26 cellular contexts compared by ENCODE assay signal in genomic region chr9:106707722-106708121, GRCh38.
A peak's percentile ranks its signal among the peaks of the same experiment; 100 is the strongest.
DNase-seq lines count a peak whose midpoint lies in the region; ATAC-seq lines count a peak whose summit lies in the region.
"Had no signal": no experiment of that assay in that cellular context is flagged by ENCODE, and none has a peak within 500 bp of the region (broad histone marks: within the 10 kb centered on the region; RNA-seq: fewer than 3 reads in every experiment).

No MANE protein-coding gene starts in this region.

- DNase-seq in Right ventricle myocardium inferior (ENCODE audit: missing footprints) (no peak), cardiac septum (ENCODE audit: low spot score) (no peak), left ventricle myocardium superior (peak; percentile 25), trophoblast cell (peak; percentile 21 to 22), aorta (no peak), COLO829 (ENCODE audit: low spot score) (no peak), anterior cingulate cortex (lab: John Stamatoyannopoulos, UW) (no peak), ureter (ENCODE audit: low spot score) (no peak)
- DNase-seq: 8988T; activated B cell treated with CpG ODN at 0.5 μM for 24 hours; activated CD8-positive, alpha-beta memory T cell treated with anti-CD3 and anti-CD28 coated beads, Interleukin-2, amount 10 ng/mL, durations not matched to agents 7 days and 5 days; activated T-cell treated with anti-CD3 and anti-CD28 coated beads, Interleukin-2, amount 50 U/mL, for 48 hours; amniotic stem cell; CD8-positive, alpha-beta T cell; cortex of kidney; DMS53; foreskin keratinocyte; immature natural killer cell; NCI-H1105 treated with DMSO at 0.1 percent for 48 hours; NCI-H1930; NCI-H524 treated with DMSO at 0.1 percent for 48 hours; SIG-M5; stimulated activated naive CD4-positive, alpha-beta T cell treated with Interleukin-2 at 50 U/mL for 16 hours; T-cell had no signal

- ATAC-seq in Right ventricle myocardium inferior (peak; percentile 85), left ventricle myocardium superior (peak; percentile 84), aorta (ENCODE audit: low FRiP score) (peak; percentile 26)
- ATAC-seq: activated CD8-positive, alpha-beta memory T cell treated with anti-CD3 and anti-CD28 coated beads, Interleukin-2, amount 10 ng/mL, durations not matched to agents 7 days and 5 days; CD8-positive, alpha-beta T cell; foreskin keratinocyte; left lobe of liver; T-cell had no signal

- peaks cover 2 to 3% of the 10 kb centered on the region in 2 experiments for H3K4me1 ChIP-seq in trophoblast cell (ENCODE audit: control insufficient read depth in 1 of 2, insufficient read depth in 2 of 2, low read length in 2 of 2)
- H3K4me1 ChIP-seq in aorta (ENCODE audit: control insufficient read depth in 1 of 2, insufficient read depth in 2 of 2, low read length in 2 of 2), result peaks cover 0 to 3% of the 10 kb centered on the region in 2 donors
- H3K4me1 ChIP-seq: foreskin keratinocyte had no signal

- H3K9me3 ChIP-seq in trophoblast cell (ENCODE audit: insufficient read depth, low read depth, low read length), result no peaks in the 10 kb centered on the region
- H3K9me3 ChIP-seq in aorta (ENCODE audit: control insufficient read depth, low read length), result no peaks in the 10 kb centered on the region

- no CpG with 5 or more reads among the region's 9 CpGs for WGBS in trophoblast cell (ENCODE audit: extremely low coverage, insufficient coverage, insufficient read length)
- WGBS in aorta, 2 donors, result 73 to 77% methylated on average over 9 of the region's 9 CpGs

- no peak overlapping the region for H3K4me2 ChIP-seq in trophoblast cell (ENCODE audit: low read length)
- H3K4me2 ChIP-seq: hepatocyte had no signal

- no peak overlapping the region for H3K23ac ChIP-seq in trophoblast cell (ENCODE audit: low read length)

- H3K4me3 ChIP-seq in trophoblast cell (ENCODE audit: low read depth, low read length), result no peak overlapping the region
- no peak overlapping the region for H3K4me3 ChIP-seq in aorta (ENCODE audit: low read length in 2 of 2)
- H3K4me3 ChIP-seq: hepatocyte had no signal

- no peak overlapping the region for H4K91ac ChIP-seq in trophoblast cell (ENCODE audit: low read depth, low read length)

- H2AFZ ChIP-seq in trophoblast cell (ENCODE audit: insufficient read depth, low read length, poor library complexity), result no peak overlapping the region
- H2AFZ ChIP-seq: hepatocyte had no signal

- H3K79me2 ChIP-seq in trophoblast cell (ENCODE audit: control insufficient read depth, insufficient read depth, low read length, poor library complexity), result no peaks in the 10 kb centered on the region
- H3K79me2 ChIP-seq: hepatocyte had no signal

- no peaks in the 10 kb centered on the region for H3K79me1 ChIP-seq in trophoblast cell (ENCODE audit: low read length)

- no peak overlapping the region for H4K12ac ChIP-seq in trophoblast cell (ENCODE audit: low read depth, low read length)

- no peak overlapping the region for H2BK12ac ChIP-seq in trophoblast cell (ENCODE audit: low read length)

- H3K36me3 ChIP-seq in trophoblast cell (ENCODE audit: control insufficient read depth in 1 of 2, insufficient read depth in 2 of 2, low read length in 2 of 2) (no peaks in the 10 kb centered on the region), aorta (ENCODE audit: control insufficient read depth in 1 of 2, insufficient read depth in 2 of 2, low read length in 1 of 2) (no peaks in the 10 kb centered on the region)

- intact Hi-C loops in Right ventricle myocardium inferior (cut with DNase I), result no loop called here
- intact Hi-C loops in cardiac septum (cut with DNase I), result loop anchor here (5.0 kb wide), 1 partner anchor 155 kb away; the partner anchor contains the start of gene ZNF462
- intact Hi-C loops in left ventricle myocardium superior (cut with micrococcal nuclease), result no loop called here
- intact Hi-C loops in aorta (cut with DNase I), result no loop called here

- H3K27ac ChIP-seq in trophoblast cell (ENCODE audit: low read depth, low read length), result no peak overlapping the region
- no peak overlapping the region for H3K27ac ChIP-seq in aorta (ENCODE audit: low read depth in 1 of 2, low read length in 2 of 2)
- H3K27ac ChIP-seq: foreskin keratinocyte, hepatocyte had no signal

- H3K14ac ChIP-seq in trophoblast cell (ENCODE audit: low read length), result no peak overlapping the region

- no peak overlapping the region for H2AK5ac ChIP-seq in trophoblast cell (ENCODE audit: low read length)

- no peak overlapping the region for H3K18ac ChIP-seq in trophoblast cell (ENCODE audit: low read length)

- no peak overlapping the region for H4K8ac ChIP-seq in trophoblast cell (ENCODE audit: low read depth, low read length)

- no peak overlapping the region for H3K4ac ChIP-seq in trophoblast cell (ENCODE audit: low read depth, low read length)

- no peak overlapping the region for H2BK120ac ChIP-seq in trophoblast cell (ENCODE audit: insufficient read depth, low read length, poor library complexity)

- no peaks in the 10 kb centered on the region for H3K27me3 ChIP-seq in trophoblast cell (ENCODE audit: insufficient read depth, low read length)
- H3K27me3 ChIP-seq in aorta (ENCODE audit: control insufficient read depth in 1 of 2, insufficient read depth in 2 of 2, low read length in 1 of 2), result peaks cover 0 to 1% of the 10 kb centered on the region in 2 donors
- H3K27me3 ChIP-seq: foreskin keratinocyte, hepatocyte had no signal

- no peak overlapping the region for H2BK5ac ChIP-seq in trophoblast cell (ENCODE audit: low read depth, low read length, poor library complexity)

- H3K9ac ChIP-seq in trophoblast cell (ENCODE audit: low read length), result no peak overlapping the region

Comparison
In these comparisons a context has a peak if more than half of its experiments do, and no peak if none do; other contexts are left out.
1. DNase-seq: peak in left ventricle myocardium superior (single experiment) and trophoblast cell (2 of 2); none in Right ventricle myocardium inferior (single experiment), cardiac septum (single experiment), aorta (0 of 2), COLO829 (single experiment), anterior cingulate cortex (0 of 58) and ureter (single experiment).
2. ATAC-seq: peak in every context shown above with its lines; median percentile 85 in Right ventricle myocardium inferior; 84 in left ventricle myocardium superior; 26 in aorta.